Comparison of ENCODE assay signal across 8 cellular contexts in genomic region chr6:106975699-106976032, GRCh38. TPM values are rescaled to one million over a fixed set of nuclear protein-coding genes. Genes with fewer than 3 reads are reported as not detected.
DNase-seq lines count a peak whose midpoint lies in the region; ATAC-seq and TF ChIP-seq lines count a peak whose summit lies in the region.

No MANE protein-coding gene starts in this region.

- H3K27ac Mint-ChIP-seq in activated T-helper 2 cell treated with anti-CD3 and anti-CD28 coated beads, Interferon-gamma antibody, Interleukin-2, Interleukin-4, amounts not matched to agents 10 μg/mL and 5 μg/mL and 100 μg/mL, durations not matched to agents 14 hours and 24 hours and 36 hours = no peak overlapping the region

- DNase-seq in left ventricle myocardium inferior (no peak), right atrium auricular region (ENCODE audit: low spot score) (no peak), kidney tubule cell (ENCODE audit: low spot score) (peak; percentile 58), upper lobe of right lung (no peak), NCI-H2029 treated with DMSO at 0.1 percent for 48 hours (lab: John Stamatoyannopoulos, UW) (no peak)
- DNase-seq in activated T-helper 2 cell treated with anti-CD3 and anti-CD28 coated beads, Interferon-gamma antibody, Interleukin-2, Interleukin-4, amounts not matched to agents 10 μg/mL and 5 μg/mL and 100 μg/mL, durations not matched to agents 14 hours and 24 hours and 36 hours (ENCODE audit: low spot score) = no peak

- ATAC-seq in upper lobe of right lung (no peak), HG02798 (IDR thresholded peaks at IDR 0.05; ENCODE audit: poor library complexity, unreplicated experiment) (no peak), HG03460 (IDR thresholded peaks at IDR 0.05; ENCODE audit: unreplicated experiment) (no peak)

- H3K27me3 ChIP-seq in left ventricle myocardium inferior (ENCODE audit: low read depth) (peaks cover 96% of the 10 kb centered on the region), right atrium auricular region (peaks cover 16 to 40% of the 10 kb centered on the region in 2 donors), upper lobe of right lung (peaks cover 41% of the 10 kb centered on the region)

- no peaks in the 10 kb centered on the region for H3K9me3 Mint-ChIP-seq in activated T-helper 2 cell treated with anti-CD3 and anti-CD28 coated beads, Interferon-gamma antibody, Interleukin-2, Interleukin-4, amounts not matched to agents 10 μg/mL and 5 μg/mL and 100 μg/mL, durations not matched to agents 14 hours and 24 hours and 36 hours

- intact Hi-C loops in left ventricle myocardium inferior (cut with micrococcal nuclease) = loop anchor here (10.0 kb wide), 1 partner anchor 531 kb away; no protein-coding TSS in a partner anchor
- intact Hi-C loops in activated T-helper 2 cell treated with anti-CD3 and anti-CD28 coated beads, Interferon-gamma antibody, Interleukin-2, Interleukin-4, amounts not matched to agents 10 μg/mL and 5 μg/mL and 100 μg/mL, durations not matched to agents 14 hours and 24 hours and 36 hours (cut with micrococcal nuclease) = loop anchor here (5.0 to 10.0 kb wide), 2 partner anchors 408 to 611 kb away; partner anchors contain the start of gene CRYBG1
- intact Hi-C loops in upper lobe of right lung (cut with DNase I) = no loop called here

- H3K36me3 ChIP-seq in left ventricle myocardium inferior = no peaks in the 10 kb centered on the region
- H3K36me3 ChIP-seq in right atrium auricular region = no peaks in the 10 kb centered on the region
- no peaks in the 10 kb centered on the region for H3K36me3 ChIP-seq in upper lobe of right lung

- TF ChIP-seq CTCF in left ventricle myocardium inferior (IDR thresholded peaks at IDR 0.05; ENCODE audit: borderline replicate concordance) (no peak), right atrium auricular region (IDR thresholded peaks at IDR 0.05) (no peak), upper lobe of right lung (IDR thresholded peaks at IDR 0.05) (no peak)

- peaks cover 60% of the 10 kb centered on the region for H3K27me3 Mint-ChIP-seq in activated T-helper 2 cell treated with anti-CD3 and anti-CD28 coated beads, Interferon-gamma antibody, Interleukin-2, Interleukin-4, amounts not matched to agents 10 μg/mL and 5 μg/mL and 100 μg/mL, durations not matched to agents 14 hours and 24 hours and 36 hours (ENCODE audit: low read depth)

- peaks cover 11% of the 10 kb centered on the region for H3K4me1 Mint-ChIP-seq in activated T-helper 2 cell treated with anti-CD3 and anti-CD28 coated beads, Interferon-gamma antibody, Interleukin-2, Interleukin-4, amounts not matched to agents 10 μg/mL and 5 μg/mL and 100 μg/mL, durations not matched to agents 14 hours and 24 hours and 36 hours (ENCODE audit: low read depth)

- H3K9me3 ChIP-seq in left ventricle myocardium inferior (replicated peaks) (no peaks in the 10 kb centered on the region), right atrium auricular region (no peaks in the 10 kb centered on the region), upper lobe of right lung (no peaks in the 10 kb centered on the region)

- no peaks in the 10 kb centered on the region for H3K36me3 Mint-ChIP-seq in activated T-helper 2 cell treated with anti-CD3 and anti-CD28 coated beads, Interferon-gamma antibody, Interleukin-2, Interleukin-4, amounts not matched to agents 10 μg/mL and 5 μg/mL and 100 μg/mL, durations not matched to agents 14 hours and 24 hours and 36 hours (ENCODE audit: low read depth)

- peaks cover 26% of the 10 kb centered on the region for H3K4me1 ChIP-seq in left ventricle myocardium inferior
- peaks cover 0 to 24% of the 10 kb centered on the region in 2 donors for H3K4me1 ChIP-seq in right atrium auricular region
- peaks cover 16% of the 10 kb centered on the region for H3K4me1 ChIP-seq in upper lobe of right lung

- H3K4me3 ChIP-seq in left ventricle myocardium inferior (peak overlapping the region; percentile 71), right atrium auricular region (peak overlapping the region in 1 of 2 donors; percentile 57), upper lobe of right lung (peak overlapping the region; percentile 65)

- peak overlapping the region; percentile 52 for H3K4me3 Mint-ChIP-seq in activated T-helper 2 cell treated with anti-CD3 and anti-CD28 coated beads, Interferon-gamma antibody, Interleukin-2, Interleukin-4, amounts not matched to agents 10 μg/mL and 5 μg/mL and 100 μg/mL, durations not matched to agents 14 hours and 24 hours and 36 hours (ENCODE audit: low read depth)

- no peak overlapping the region for H3K27ac ChIP-seq in left ventricle myocardium inferior (replicated peaks)
- no peak overlapping the region for H3K27ac ChIP-seq in right atrium auricular region
- peak overlapping the region; percentile 17 for H3K27ac ChIP-seq in upper lobe of right lung

RNA-seq across cellular contexts. Expression of gene CD24, which starts 1.1 kb away (rescaled TPM):
- 0.71 TPM for total RNA-seq in left ventricle myocardium inferior
- total RNA-seq in right atrium auricular region = under 1 TPM; 0.41 to 0.63 TPM
- total RNA-seq in activated T-helper 2 cell treated with anti-CD3 and anti-CD28 coated beads, Interferon-gamma antibody, Interleukin-2, Interleukin-4, amounts not matched to agents 10 μg/mL and 5 μg/mL and 100 μg/mL, durations not matched to agents 14 hours and 24 hours and 36 hours = 1.5 and 2.0 TPM in 2 replicates
- 63.6 TPM for total RNA-seq in upper lobe of right lung

RNA-seq across cellular contexts. Expression of gene MTRES1, which starts 52.3 kb away (rescaled TPM):
- 35.8 TPM for total RNA-seq in left ventricle myocardium inferior
- total RNA-seq in right atrium auricular region = 10 to 100 TPM in 1 of 2 donors, 1 to 10 TPM in 1; 10.0 to 22.2 TPM
- 25.0 and 25.6 TPM in 2 replicates for total RNA-seq in activated T-helper 2 cell treated with anti-CD3 and anti-CD28 coated beads, Interferon-gamma antibody, Interleukin-2, Interleukin-4, amounts not matched to agents 10 μg/mL and 5 μg/mL and 100 μg/mL, durations not matched to agents 14 hours and 24 hours and 36 hours
- total RNA-seq in upper lobe of right lung = 15.1 TPM

Comparison
In these comparisons a context has a peak if more than half of its experiments do, and no peak if none do; other contexts are left out.
1. RNA of gene CD24, which starts 1.1 kb away (total RNA-seq): 63.6 TPM in upper lobe of right lung (single experiment); 1.5 to 2.0 TPM in activated T-helper 2 cell treated with anti-CD3 and anti-CD28 coated beads, Interferon-gamma antibody, Interleukin-2, Interleukin-4, amounts not matched to agents 10 μg/mL and 5 μg/mL and 100 μg/mL, durations not matched to agents 14 hours and 24 hours and 36 hours, 0.71 TPM in left ventricle myocardium inferior (single experiment) and 0.41 to 0.63 TPM in right atrium auricular region; every median in the first group is over 10 times any median in the second.